In the genomic region with DNA sequence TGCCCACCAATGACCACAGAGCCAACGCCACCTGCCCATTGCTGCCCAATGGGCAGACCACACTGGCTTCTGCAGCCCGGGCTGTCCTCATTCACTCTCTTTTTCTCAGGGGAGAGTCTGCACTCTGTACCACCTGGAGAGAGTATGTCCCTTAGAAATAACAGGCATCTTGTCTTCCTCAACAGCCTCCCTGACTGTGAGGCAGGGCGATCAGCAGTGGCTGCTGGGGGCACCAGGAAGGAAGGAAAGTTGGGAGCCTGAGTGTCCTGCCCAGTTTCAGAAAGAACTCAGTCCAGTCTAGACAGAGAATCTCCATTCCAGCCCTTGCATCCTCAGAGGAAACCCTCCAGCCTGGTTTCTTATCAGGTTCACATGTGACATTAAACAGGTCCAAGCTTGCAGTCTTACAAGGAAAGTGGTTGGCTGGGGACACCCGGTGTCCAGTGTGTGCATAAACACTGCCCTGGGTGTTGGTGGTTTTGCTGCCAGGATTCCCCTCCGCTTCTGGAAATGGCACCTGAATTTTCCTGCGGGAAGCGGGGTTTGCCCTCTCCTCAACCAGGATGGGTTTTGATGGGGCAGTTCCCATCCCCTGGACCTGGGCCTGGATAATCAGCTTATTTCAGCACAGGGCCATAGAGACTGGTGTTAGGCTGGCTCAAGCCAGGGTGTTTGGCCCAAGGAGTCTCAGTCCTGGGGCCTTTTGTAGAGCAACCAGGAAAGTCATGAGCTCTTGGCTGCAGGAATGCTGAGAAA, we compare ENCODE assay signal across 8 cellular contexts. TPM values are rescaled to one million over a fixed set of nuclear protein-coding genes. Genes with fewer than 3 reads are reported as not detected.
A peak's percentile ranks its signal among the peaks of the same experiment; 100 is the strongest.
DNase-seq lines count a peak whose midpoint lies in the region; ATAC-seq and TF ChIP-seq lines count a peak whose summit lies in the region.

No MANE protein-coding gene starts in this region.

- no peak for DNase-seq in BJ (ENCODE audit: low read depth)
- DNase-seq in HCT116 (ENCODE audit: low read depth, low spot score) = peak; percentile 15
- DNase-seq in heart right ventricle = peak; percentile 64 to 80
- DNase-seq in retina = peak; percentile 70
- DNase-seq in activated CD4-positive, alpha-beta T cell treated with anti-CD3 and anti-CD28 coated beads for 48 hours = no peak
- DNase-seq in NCI-H187 (lab: John Stamatoyannopoulos, UW) = no peak

- CTCF ChIA-PET in BJ (lab: Yijun Ruan, JAX) = interaction anchor here (0.7 to 3.2 kb wide), 21 partner anchors 8 to 368 kb away, joined by 3 to 15 read pairs (median 4); no protein-coding TSS in a partner anchor
- CTCF ChIA-PET in HCT116 (lab: Charles Lee) = interaction anchor here (0.6 to 1.9 kb wide), 4 partner anchors 14 to 283 kb away, joined by 3 to 7 read pairs (median 4); no protein-coding TSS in a partner anchor

- H3K27ac ChIP-seq in HCT116 (ENCODE audit: low read depth, low read length) (no peak overlapping the region), heart right ventricle (peak overlapping the region in 1 of 10 donors; percentile 59)

- POLR2A ChIA-PET in BJ (lab: Charles Lee) (no interaction called here), HCT116 (lab: Charles Lee) (no interaction called here)

- H4K20me1 ChIP-seq in HCT116 (ENCODE audit: insufficient read depth) = no peaks in the 10 kb centered on the region

- TF ChIP-seq CTCF in BJ (IDR thresholded peaks at IDR 0.05; ENCODE audit: insufficient read depth, low read depth, low read length) (peak; percentile 75), HCT116 (IDR thresholded peaks at IDR 0.05 in 2 of 3, conservative IDR thresholded peaks at IDR 0.05 in 1 of 3; ENCODE audit: borderline replicate concordance in 1 of 3, insufficient read depth in 1 of 3, low read depth in 2 of 3, low read length in 2 of 3) (peak; percentile 40 to 56 (median 52); a peak in 4 of 6 replicates), WI38 (IDR thresholded peaks at IDR 0.05; ENCODE audit: low read depth, low read length) (peak; percentile 76), heart right ventricle (IDR thresholded peaks at IDR 0.05) (peak; percentile 61 to 88 (median 79))

- H3K79me2 ChIP-seq in HCT116 (ENCODE audit: insufficient read depth, low read length) = no peaks in the 10 kb centered on the region

- H3K27me3 ChIP-seq in BJ (ENCODE audit: control insufficient read depth, insufficient read depth, low read length) (no peaks in the 10 kb centered on the region), HCT116 (ENCODE audit: insufficient read depth, low read length) (no peaks in the 10 kb centered on the region; the same call in 1 of the 2 replicates), heart right ventricle (no peaks in the 10 kb centered on the region)

- ATAC-seq in HCT116 (peak; percentile 77), heart right ventricle (peak; percentile 94 to 99 (median 97)), HG02678 (IDR thresholded peaks at IDR 0.05; ENCODE audit: unreplicated experiment) (no peak)

- RAD21 ChIA-PET in HCT116 (lab: Charles Lee; ENCODE audit: low non-redundant PET in 1 of 2, low total read pairs in 2 of 2, uncharacterized antibody in 2 of 2, unreplicated experiment in 2 of 2) = no interaction called here

- no peak overlapping the region for H2AFZ ChIP-seq in HCT116 (ENCODE audit: low read depth, low read length, poor library complexity, severe bottlenecking)

- WGBS in heart right ventricle, 2 donors = 25 to 26% methylated on average over 7 of the region's 7 CpGs

- H3K9me3 ChIP-seq in HCT116 (ENCODE audit: control insufficient read depth in 1 of 2, insufficient read depth in 1 of 2, low read depth in 1 of 2, low read length in 2 of 2) (no peaks in the 10 kb centered on the region), heart right ventricle (no peaks in the 10 kb centered on the region)

- TF ChIP-seq RAD21 in HCT116 (IDR thresholded peaks at IDR 0.05; ENCODE audit: low read depth) = peak; percentile 77

- intact Hi-C loops in HCT116 (cut with micrococcal nuclease) = loop anchor here (1.0 to 5.0 kb wide), 2 partner anchors 165 to 280 kb away; no protein-coding TSS in a partner anchor
- intact Hi-C loops in heart right ventricle (cut with DNase I) = loop anchor here (1.0 to 10.0 kb wide), 9 partner anchors 123 to 283 kb away; no protein-coding TSS in a partner anchor

- no peak overlapping the region for H3K4me2 ChIP-seq in HCT116 (ENCODE audit: low read length)

- no TSS peak for BruUV-seq in HCT116 (replicated peaks; lab: Mats Ljungman, UMichigan)

- H3K4me3 ChIP-seq in BJ (ENCODE audit: low read depth, low read length) = no peak overlapping the region
- no peak overlapping the region for H3K4me3 ChIP-seq in HCT116 (replicated peaks in 1 of 2; ENCODE audit: low read depth in 1 of 2, low read length in 2 of 2)
- H3K4me3 ChIP-seq in WI38 (ENCODE audit: low read depth, low read length) = no peak overlapping the region
- no peak overlapping the region for H3K4me3 ChIP-seq in heart right ventricle

- H3K4me1 ChIP-seq in HCT116 (ENCODE audit: control insufficient read depth in 1 of 2, insufficient read depth in 2 of 2, low read length in 2 of 2) (no peaks in the 10 kb centered on the region), heart right ventricle (peaks cover 11 to 28% (median 17%) of the 10 kb centered on the region in 9 donors)

- H3K9ac ChIP-seq in HCT116 (ENCODE audit: low read length) = no peak overlapping the region

- no peak for TF ChIP-seq POLR2A in HCT116 (IDR thresholded peaks at IDR 0.05; ENCODE audit: borderline replicate concordance, extremely low read depth, insufficient read depth, insufficient read length)

- no peaks in the 10 kb centered on the region for H3K36me3 ChIP-seq in BJ (ENCODE audit: control insufficient read depth, insufficient read depth, low read length)
- no peaks in the 10 kb centered on the region for H3K36me3 ChIP-seq in HCT116 (ENCODE audit: control insufficient read depth in 1 of 2, insufficient read depth in 2 of 2, low read length in 2 of 2)
- H3K36me3 ChIP-seq in heart right ventricle = no peaks in the 10 kb centered on the region

- H3K9me2 ChIP-seq in HCT116 (ENCODE audit: insufficient read depth) = no peaks in the 10 kb centered on the region

TF ChIP-seq in HCT116, 20 proteins besides CTCF, POLR2A, EP300 and RAD21:
- TF ChIP-seq, protein P1, sequence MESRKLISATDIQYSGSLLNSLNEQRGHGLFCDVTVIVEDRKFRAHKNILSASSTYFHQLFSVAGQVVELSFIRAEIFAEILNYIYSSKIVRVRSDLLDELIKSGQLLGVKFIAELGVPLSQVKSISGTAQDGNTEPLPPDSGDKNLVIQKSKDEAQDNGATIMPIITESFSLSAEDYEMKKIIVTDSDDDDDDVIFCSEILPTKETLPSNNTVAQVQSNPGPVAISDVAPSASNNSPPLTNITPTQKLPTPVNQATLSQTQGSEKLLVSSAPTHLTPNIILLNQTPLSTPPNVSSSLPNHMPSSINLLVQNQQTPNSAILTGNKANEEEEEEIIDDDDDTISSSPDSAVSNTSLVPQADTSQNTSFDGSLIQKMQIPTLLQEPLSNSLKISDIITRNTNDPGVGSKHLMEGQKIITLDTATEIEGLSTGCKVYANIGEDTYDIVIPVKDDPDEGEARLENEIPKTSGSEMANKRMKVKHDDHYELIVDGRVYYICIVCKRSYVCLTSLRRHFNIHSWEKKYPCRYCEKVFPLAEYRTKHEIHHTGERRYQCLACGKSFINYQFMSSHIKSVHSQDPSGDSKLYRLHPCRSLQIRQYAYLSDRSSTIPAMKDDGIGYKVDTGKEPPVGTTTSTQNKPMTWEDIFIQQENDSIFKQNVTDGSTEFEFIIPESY (IDR thresholded peaks at IDR 0.05; ENCODE audit: extremely low read depth, insufficient replicate concordance, low read length) = no peak
- TF ChIP-seq EGR1 (IDR thresholded peaks at IDR 0.05; ENCODE audit: low read depth) = no peak
- no peak for TF ChIP-seq ZFX (IDR thresholded peaks at IDR 0.05)
- TF ChIP-seq YY1 (IDR thresholded peaks at IDR 0.05; ENCODE audit: extremely low read depth, insufficient replicate concordance, low read depth, low read length) = no peak

RNA-seq across cellular contexts. Expression of a gene that starts 37.1 kb away (rescaled TPM):
- 0.25 and 0.26 TPM in 2 replicates for polyA plus RNA-seq in BJ (2011; rRNA removed)
- 0.33 TPM in 1 of 2 replicates, not detected in the other for polyA minus RNA-seq in BJ (2011; rRNA and poly(A)+ RNA removed)
- total RNA-seq in HCT116 (2021; ENCODE audit: unreplicated experiment) = 0.76 TPM
- 0.32 and 0.44 TPM in 2 replicates for polyA plus RNA-seq in HCT116 (2012)
- total RNA-seq in heart right ventricle = 1 to 10 TPM in 9 of 10 donors, under 1 TPM in 1; 0.88 to 4.7 (median 1.7) TPM
- 1 to 10 TPM in 1 of 2 donors, under 1 TPM in 1; 0.78 to 6.1 TPM for polyA plus RNA-seq in heart right ventricle

Comparison
In these comparisons a context has a peak if more than half of its experiments do, and no peak if none do; other contexts are left out.
1. DNase-seq: peak in HCT116 (single experiment), heart right ventricle (2 of 2) and retina (single experiment); none in BJ (single experiment), activated CD4-positive, alpha-beta T cell treated with anti-CD3 and anti-CD28 coated beads for 48 hours (single experiment) and NCI-H187 (0 of 2).
2. Peak in every context shown above with its lines, with median percentiles within 50 percentile points of each other: CTCF ChIP-seq.